In genomic region chr9:124941689-124942561, GRCh38 we compare ENCODE assay signal across 1 cellular context.
TF ChIP-seq lines count a peak whose summit lies in the region.

No MANE protein-coding gene starts in this region.

TF ChIP-seq in HepG2, 621 proteins besides CTCF, POLR2A, EP300 and RAD21 (continued from another document):
- TF ChIP-seq, protein P1, sequence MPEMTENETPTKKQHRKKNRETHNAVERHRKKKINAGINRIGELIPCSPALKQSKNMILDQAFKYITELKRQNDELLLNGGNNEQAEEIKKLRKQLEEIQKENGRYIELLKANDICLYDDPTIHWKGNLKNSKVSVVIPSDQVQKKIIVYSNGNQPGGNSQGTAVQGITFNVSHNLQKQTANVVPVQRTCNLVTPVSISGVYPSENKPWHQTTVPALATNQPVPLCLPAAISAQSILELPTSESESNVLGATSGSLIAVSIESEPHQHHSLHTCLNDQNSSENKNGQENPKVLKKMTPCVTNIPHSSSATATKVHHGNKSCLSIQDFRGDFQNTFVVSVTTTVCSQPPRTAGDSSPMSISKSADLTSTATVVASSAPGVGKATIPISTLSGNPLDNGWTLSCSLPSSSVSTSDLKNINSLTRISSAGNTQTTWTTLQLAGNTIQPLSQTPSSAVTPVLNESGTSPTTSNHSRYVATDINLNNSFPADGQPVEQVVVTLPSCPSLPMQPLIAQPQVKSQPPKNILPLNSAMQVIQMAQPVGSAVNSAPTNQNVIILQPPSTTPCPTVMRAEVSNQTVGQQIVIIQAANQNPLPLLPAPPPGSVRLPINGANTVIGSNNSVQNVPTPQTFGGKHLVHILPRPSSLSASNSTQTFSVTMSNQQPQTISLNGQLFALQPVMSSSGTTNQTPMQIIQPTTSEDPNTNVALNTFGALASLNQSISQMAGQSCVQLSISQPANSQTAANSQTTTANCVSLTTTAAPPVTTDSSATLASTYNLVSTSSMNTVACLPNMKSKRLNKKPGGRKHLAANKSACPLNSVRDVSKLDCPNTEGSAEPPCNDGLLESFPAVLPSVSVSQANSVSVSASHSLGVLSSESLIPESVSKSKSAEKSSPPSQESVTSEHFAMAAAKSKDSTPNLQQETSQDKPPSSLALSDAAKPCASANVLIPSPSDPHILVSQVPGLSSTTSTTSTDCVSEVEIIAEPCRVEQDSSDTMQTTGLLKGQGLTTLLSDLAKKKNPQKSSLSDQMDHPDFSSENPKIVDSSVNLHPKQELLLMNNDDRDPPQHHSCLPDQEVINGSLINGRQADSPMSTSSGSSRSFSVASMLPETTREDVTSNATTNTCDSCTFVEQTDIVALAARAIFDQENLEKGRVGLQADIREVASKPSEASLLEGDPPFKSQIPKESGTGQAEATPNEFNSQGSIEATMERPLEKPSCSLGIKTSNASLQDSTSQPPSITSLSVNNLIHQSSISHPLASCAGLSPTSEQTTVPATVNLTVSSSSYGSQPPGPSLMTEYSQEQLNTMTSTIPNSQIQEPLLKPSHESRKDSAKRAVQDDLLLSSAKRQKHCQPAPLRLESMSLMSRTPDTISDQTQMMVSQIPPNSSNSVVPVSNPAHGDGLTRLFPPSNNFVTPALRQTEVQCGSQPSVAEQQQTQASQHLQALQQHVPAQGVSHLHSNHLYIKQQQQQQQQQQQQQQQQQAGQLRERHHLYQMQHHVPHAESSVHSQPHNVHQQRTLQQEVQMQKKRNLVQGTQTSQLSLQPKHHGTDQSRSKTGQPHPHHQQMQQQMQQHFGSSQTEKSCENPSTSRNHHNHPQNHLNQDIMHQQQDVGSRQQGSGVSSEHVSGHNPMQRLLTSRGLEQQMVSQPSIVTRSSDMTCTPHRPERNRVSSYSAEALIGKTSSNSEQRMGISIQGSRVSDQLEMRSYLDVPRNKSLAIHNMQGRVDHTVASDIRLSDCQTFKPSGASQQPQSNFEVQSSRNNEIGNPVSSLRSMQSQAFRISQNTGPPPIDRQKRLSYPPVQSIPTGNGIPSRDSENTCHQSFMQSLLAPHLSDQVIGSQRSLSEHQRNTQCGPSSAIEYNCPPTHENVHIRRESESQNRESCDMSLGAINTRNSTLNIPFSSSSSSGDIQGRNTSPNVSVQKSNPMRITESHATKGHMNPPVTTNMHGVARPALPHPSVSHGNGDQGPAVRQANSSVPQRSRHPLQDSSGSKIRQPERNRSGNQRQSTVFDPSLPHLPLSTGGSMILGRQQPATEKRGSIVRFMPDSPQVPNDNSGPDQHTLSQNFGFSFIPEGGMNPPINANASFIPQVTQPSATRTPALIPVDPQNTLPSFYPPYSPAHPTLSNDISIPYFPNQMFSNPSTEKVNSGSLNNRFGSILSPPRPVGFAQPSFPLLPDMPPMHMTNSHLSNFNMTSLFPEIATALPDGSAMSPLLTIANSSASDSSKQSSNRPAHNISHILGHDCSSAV (CRISPR knock-in tag; IDR thresholded peaks at IDR 0.05; ENCODE audit: borderline replicate concordance) = no peak
- TF ChIP-seq HMG20A (CRISPR knock-in tag; IDR thresholded peaks at IDR 0.05; ENCODE audit: borderline replicate concordance) (no peak), ZNF772 (CRISPR knock-in tag; IDR thresholded peaks at IDR 0.05) (no peak), SP2 (CRISPR knock-in tag; IDR thresholded peaks at IDR 0.05) (0 out of 2 replicates have a peak, but pooled peaks have one; percentile 20), PTBP1 (IDR thresholded peaks at IDR 0.05; ENCODE audit: low read depth, low read length, poor library complexity, severe bottlenecking) (no peak), ZKSCAN1 (IDR thresholded peaks at IDR 0.05; ENCODE audit: low read length) (no peak), RXRB (CRISPR knock-in tag; IDR thresholded peaks at IDR 0.05; ENCODE audit: borderline replicate concordance) (no peak), ZNF703 (CRISPR knock-in tag; IDR thresholded peaks at IDR 0.05; ENCODE audit: borderline replicate concordance) (no peak), USF2 (IDR thresholded peaks at IDR 0.05; ENCODE audit: low read depth, low read length) (no peak), USF2 (CRISPR knock-in tag; IDR thresholded peaks at IDR 0.05; ENCODE audit: borderline replicate concordance) (no peak), ZNF367 (CRISPR knock-in tag; IDR thresholded peaks at IDR 0.05; ENCODE audit: borderline replicate concordance) (no peak), ZNF3 (CRISPR knock-in tag; IDR thresholded peaks at IDR 0.05) (no peak), ZBTB42 (CRISPR knock-in tag; IDR thresholded peaks at IDR 0.05) (no peak), HOXA3 (CRISPR knock-in tag; IDR thresholded peaks at IDR 0.05) (no peak), ZNF598 (CRISPR knock-in tag; IDR thresholded peaks at IDR 0.05; ENCODE audit: borderline replicate concordance) (no peak), ZNF280B (CRISPR knock-in tag; IDR thresholded peaks at IDR 0.05; ENCODE audit: borderline replicate concordance) (no peak), TRAFD1 (CRISPR knock-in tag; IDR thresholded peaks at IDR 0.05; ENCODE audit: borderline replicate concordance) (no peak), ZBTB1 (CRISPR knock-in tag; IDR thresholded peaks at IDR 0.05; ENCODE audit: borderline replicate concordance) (no peak), MXI1 (IDR thresholded peaks at IDR 0.05; ENCODE audit: borderline replicate concordance, low read depth, low read length) (no peak), ZKSCAN5 (CRISPR knock-in tag; IDR thresholded peaks at IDR 0.05) (no peak), GPN1 (CRISPR knock-in tag; IDR thresholded peaks at IDR 0.05; ENCODE audit: borderline replicate concordance) (no peak), FOXA3 (CRISPR knock-in tag; IDR thresholded peaks at IDR 0.05) (no peak), TBX3 (IDR thresholded peaks at IDR 0.05; ENCODE audit: borderline replicate concordance) (no peak), ZNF264 (CRISPR knock-in tag; IDR thresholded peaks at IDR 0.05) (no peak), ZNF839 (CRISPR knock-in tag; IDR thresholded peaks at IDR 0.05; ENCODE audit: borderline replicate concordance) (no peak), ZNF563 (CRISPR knock-in tag; IDR thresholded peaks at IDR 0.05) (no peak), IRF1 (CRISPR knock-in tag; IDR thresholded peaks at IDR 0.05; ENCODE audit: low read depth) (no peak), NAIF1 (CRISPR knock-in tag; IDR thresholded peaks at IDR 0.05; ENCODE audit: borderline replicate concordance) (0 out of 2 replicates have a peak, but pooled peaks have one; percentile 15), SALL2 (CRISPR knock-in tag; IDR thresholded peaks at IDR 0.05) (no peak), ZNF501 (CRISPR knock-in tag; IDR thresholded peaks at IDR 0.05) (0 out of 2 replicates have a peak, but pooled peaks have one; percentile 5), SIX4 (CRISPR knock-in tag; IDR thresholded peaks at IDR 0.05) (no peak), LCORL (IDR thresholded peaks at IDR 0.05) (no peak), LCORL (CRISPR knock-in tag; IDR thresholded peaks at IDR 0.05) (0 out of 2 replicates have a peak, but pooled peaks have one; percentile 5)
- TF ChIP-seq, protein P2, sequence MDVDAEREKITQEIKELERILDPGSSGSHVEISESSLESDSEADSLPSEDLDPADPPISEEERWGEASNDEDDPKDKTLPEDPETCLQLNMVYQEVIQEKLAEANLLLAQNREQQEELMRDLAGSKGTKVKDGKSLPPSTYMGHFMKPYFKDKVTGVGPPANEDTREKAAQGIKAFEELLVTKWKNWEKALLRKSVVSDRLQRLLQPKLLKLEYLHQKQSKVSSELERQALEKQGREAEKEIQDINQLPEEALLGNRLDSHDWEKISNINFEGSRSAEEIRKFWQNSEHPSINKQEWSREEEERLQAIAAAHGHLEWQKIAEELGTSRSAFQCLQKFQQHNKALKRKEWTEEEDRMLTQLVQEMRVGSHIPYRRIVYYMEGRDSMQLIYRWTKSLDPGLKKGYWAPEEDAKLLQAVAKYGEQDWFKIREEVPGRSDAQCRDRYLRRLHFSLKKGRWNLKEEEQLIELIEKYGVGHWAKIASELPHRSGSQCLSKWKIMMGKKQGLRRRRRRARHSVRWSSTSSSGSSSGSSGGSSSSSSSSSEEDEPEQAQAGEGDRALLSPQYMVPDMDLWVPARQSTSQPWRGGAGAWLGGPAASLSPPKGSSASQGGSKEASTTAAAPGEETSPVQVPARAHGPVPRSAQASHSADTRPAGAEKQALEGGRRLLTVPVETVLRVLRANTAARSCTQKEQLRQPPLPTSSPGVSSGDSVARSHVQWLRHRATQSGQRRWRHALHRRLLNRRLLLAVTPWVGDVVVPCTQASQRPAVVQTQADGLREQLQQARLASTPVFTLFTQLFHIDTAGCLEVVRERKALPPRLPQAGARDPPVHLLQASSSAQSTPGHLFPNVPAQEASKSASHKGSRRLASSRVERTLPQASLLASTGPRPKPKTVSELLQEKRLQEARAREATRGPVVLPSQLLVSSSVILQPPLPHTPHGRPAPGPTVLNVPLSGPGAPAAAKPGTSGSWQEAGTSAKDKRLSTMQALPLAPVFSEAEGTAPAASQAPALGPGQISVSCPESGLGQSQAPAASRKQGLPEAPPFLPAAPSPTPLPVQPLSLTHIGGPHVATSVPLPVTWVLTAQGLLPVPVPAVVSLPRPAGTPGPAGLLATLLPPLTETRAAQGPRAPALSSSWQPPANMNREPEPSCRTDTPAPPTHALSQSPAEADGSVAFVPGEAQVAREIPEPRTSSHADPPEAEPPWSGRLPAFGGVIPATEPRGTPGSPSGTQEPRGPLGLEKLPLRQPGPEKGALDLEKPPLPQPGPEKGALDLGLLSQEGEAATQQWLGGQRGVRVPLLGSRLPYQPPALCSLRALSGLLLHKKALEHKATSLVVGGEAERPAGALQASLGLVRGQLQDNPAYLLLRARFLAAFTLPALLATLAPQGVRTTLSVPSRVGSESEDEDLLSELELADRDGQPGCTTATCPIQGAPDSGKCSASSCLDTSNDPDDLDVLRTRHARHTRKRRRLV (CRISPR knock-in tag; IDR thresholded peaks at IDR 0.05) = peak; percentile 15; the same call in 1 of the 2 replicates
- TF ChIP-seq, protein P3, sequence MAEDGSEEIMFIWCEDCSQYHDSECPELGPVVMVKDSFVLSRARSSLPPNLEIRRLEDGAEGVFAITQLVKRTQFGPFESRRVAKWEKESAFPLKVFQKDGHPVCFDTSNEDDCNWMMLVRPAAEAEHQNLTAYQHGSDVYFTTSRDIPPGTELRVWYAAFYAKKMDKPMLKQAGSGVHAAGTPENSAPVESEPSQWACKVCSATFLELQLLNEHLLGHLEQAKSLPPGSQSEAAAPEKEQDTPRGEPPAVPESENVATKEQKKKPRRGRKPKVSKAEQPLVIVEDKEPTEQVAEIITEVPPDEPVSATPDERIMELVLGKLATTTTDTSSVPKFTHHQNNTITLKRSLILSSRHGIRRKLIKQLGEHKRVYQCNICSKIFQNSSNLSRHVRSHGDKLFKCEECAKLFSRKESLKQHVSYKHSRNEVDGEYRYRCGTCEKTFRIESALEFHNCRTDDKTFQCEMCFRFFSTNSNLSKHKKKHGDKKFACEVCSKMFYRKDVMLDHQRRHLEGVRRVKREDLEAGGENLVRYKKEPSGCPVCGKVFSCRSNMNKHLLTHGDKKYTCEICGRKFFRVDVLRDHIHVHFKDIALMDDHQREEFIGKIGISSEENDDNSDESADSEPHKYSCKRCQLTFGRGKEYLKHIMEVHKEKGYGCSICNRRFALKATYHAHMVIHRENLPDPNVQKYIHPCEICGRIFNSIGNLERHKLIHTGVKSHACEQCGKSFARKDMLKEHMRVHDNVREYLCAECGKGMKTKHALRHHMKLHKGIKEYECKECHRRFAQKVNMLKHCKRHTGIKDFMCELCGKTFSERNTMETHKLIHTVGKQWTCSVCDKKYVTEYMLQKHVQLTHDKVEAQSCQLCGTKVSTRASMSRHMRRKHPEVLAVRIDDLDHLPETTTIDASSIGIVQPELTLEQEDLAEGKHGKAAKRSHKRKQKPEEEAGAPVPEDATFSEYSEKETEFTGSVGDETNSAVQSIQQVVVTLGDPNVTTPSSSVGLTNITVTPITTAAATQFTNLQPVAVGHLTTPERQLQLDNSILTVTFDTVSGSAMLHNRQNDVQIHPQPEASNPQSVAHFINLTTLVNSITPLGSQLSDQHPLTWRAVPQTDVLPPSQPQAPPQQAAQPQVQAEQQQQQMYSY (CRISPR knock-in tag; IDR thresholded peaks at IDR 0.05) = peak; percentile 94
TF ChIP-seq in HepG2: peak in this region for 19.
